16 cellular contexts compared by ENCODE assay signal in genomic region chr3:124395584-124396340, GRCh38.
A peak's percentile ranks its signal among the peaks of the same experiment; 100 is the strongest.
DNase-seq lines count a peak whose midpoint lies in the region; ATAC-seq and TF ChIP-seq lines count a peak whose summit lies in the region.
"Had no signal": no experiment of that assay in that cellular context is flagged by ENCODE, and none has a peak within 500 bp of the region (broad histone marks: within the 10 kb centered on the region; RNA-seq: fewer than 3 reads in every experiment).

No MANE protein-coding gene starts in this region.

- ATAC-seq in GM21390 (IDR thresholded peaks at IDR 0.05; ENCODE audit: unreplicated experiment) (no peak), GM19023 (IDR thresholded peaks at IDR 0.05; ENCODE audit: unreplicated experiment) (no peak)
- ATAC-seq: activated CD8-positive, alpha-beta memory T cell treated with anti-CD3 and anti-CD28 coated beads, Interleukin-2, amount 10 ng/mL, durations not matched to agents 7 days and 5 days; activated naive CD4-positive, alpha-beta T cell treated with anti-CD3 and anti-CD28 coated beads, Interleukin-2, amount 50 U/mL, for 72 hours; left lung; Panc1 had no signal

- no peaks in the 10 kb centered on the region for H3K27me3 Mint-ChIP-seq in endodermal cell (ENCODE audit: insufficient read depth)

- H3K9ac ChIP-seq in endodermal cell (ENCODE audit: extremely low read depth, low read length, poor library complexity, severe bottlenecking), result no peak overlapping the region
- H3K9ac ChIP-seq: neural progenitor cell had no signal

- H3K27ac Mint-ChIP-seq in endodermal cell, result no peak overlapping the region
- H3K27ac Mint-ChIP-seq: activated CD8-positive, alpha-beta memory T cell treated with anti-CD3 and anti-CD28 coated beads, Interleukin-2, amount 10 ng/mL, durations not matched to agents 7 days and 5 days; activated naive CD4-positive, alpha-beta T cell treated with anti-CD3 and anti-CD28 coated beads, Interleukin-2, amount 50 U/mL, for 72 hours; IgD-negative memory B cell; neural progenitor cell had no signal

- WGBS in endodermal cell (ENCODE audit: insufficient coverage in 1 of 2, insufficient read length in 1 of 2), 2 experiments, result 100% methylated on average over 1 of the region's 1 CpG; no CpG with 5 or more reads in 1 of the 2 experiments

- peaks cover 14% of the 10 kb centered on the region for H3K4me1 Mint-ChIP-seq in endodermal cell
- H3K4me1 Mint-ChIP-seq: activated CD8-positive, alpha-beta memory T cell treated with anti-CD3 and anti-CD28 coated beads, Interleukin-2, amount 10 ng/mL, durations not matched to agents 7 days and 5 days; IgD-negative memory B cell had no signal

- H3K36me3 ChIP-seq in endodermal cell (ENCODE audit: control insufficient read depth, insufficient read depth, low read length), result no peaks in the 10 kb centered on the region
- H3K36me3 ChIP-seq: left lung, neural progenitor cell had no signal

- H3K27ac ChIP-seq in endodermal cell (ENCODE audit: low read depth, low read length), result peak overlapping the region; percentile 66
- H3K27ac ChIP-seq: left lung, neural progenitor cell had no signal

- H3K4me3 Mint-ChIP-seq in endodermal cell, result no peak overlapping the region
- H3K4me3 Mint-ChIP-seq: activated CD8-positive, alpha-beta memory T cell treated with anti-CD3 and anti-CD28 coated beads, Interleukin-2, amount 10 ng/mL, durations not matched to agents 7 days and 5 days; IgD-negative memory B cell; neural progenitor cell had no signal

- H3K27me3 ChIP-seq in endodermal cell (ENCODE audit: control insufficient read depth, insufficient read depth, low read length, poor library complexity, severe bottlenecking), result no peaks in the 10 kb centered on the region
- H3K27me3 ChIP-seq: left lung, neural progenitor cell had no signal

- DNase-seq in D341Med (ENCODE audit: low spot score) (peak; percentile 74), NCI-H446 (lab: John Stamatoyannopoulos, UW) (peak; percentile 71 to 77), endodermal cell (no peak), myocyte (ENCODE audit: low read depth) (peak; percentile 22), NCI-H774 (lab: John Stamatoyannopoulos, UW) (no peak), RPMI8226 (no peak)
- DNase-seq: activated CD8-positive, alpha-beta memory T cell treated with anti-CD3 and anti-CD28 coated beads, Interleukin-2, amount 10 ng/mL, durations not matched to agents 7 days and 5 days; AML-193; left lung; stimulated activated CD4-positive, alpha-beta T cell treated with anti-CD3 and anti-CD28 coated beads, Interleukin-12 subunit alpha, Interleukin-12 subunit beta, amount 100 ng/mL, for 4 hours had no signal

- peaks cover 2% of the 10 kb centered on the region for H3K36me3 Mint-ChIP-seq in endodermal cell (ENCODE audit: low read depth)
- H3K36me3 Mint-ChIP-seq: activated CD8-positive, alpha-beta memory T cell treated with anti-CD3 and anti-CD28 coated beads, Interleukin-2, amount 10 ng/mL, durations not matched to agents 7 days and 5 days; activated naive CD4-positive, alpha-beta T cell treated with anti-CD3 and anti-CD28 coated beads, Interleukin-2, amount 50 U/mL, for 72 hours; IgD-negative memory B cell had no signal

- no peaks in the 10 kb centered on the region for H3K9me3 Mint-ChIP-seq in endodermal cell
- H3K9me3 Mint-ChIP-seq: activated naive CD4-positive, alpha-beta T cell treated with anti-CD3 and anti-CD28 coated beads, Interleukin-2, amount 50 U/mL, for 72 hours; neural progenitor cell had no signal

- no peaks in the 10 kb centered on the region for H3K4me1 ChIP-seq in endodermal cell (ENCODE audit: control insufficient read depth, insufficient read depth, low read length)
- H3K4me1 ChIP-seq: left lung had no signal

- H3K4me3 ChIP-seq in endodermal cell (ENCODE audit: low read length), result no peak overlapping the region
- H3K4me3 ChIP-seq: left lung, neural progenitor cell had no signal

- TF ChIP-seq CTCF in endodermal cell (conservative IDR thresholded peaks at IDR 0.05), result no peak

- no peaks in the 10 kb centered on the region for H3K9me3 ChIP-seq in endodermal cell (ENCODE audit: control insufficient read depth, low read length)
- H3K9me3 ChIP-seq: left lung had no signal

Comparison
In these comparisons a context has a peak if more than half of its experiments do, and no peak if none do; other contexts are left out.
1. DNase-seq: peak in D341Med (single experiment), NCI-H446 (2 of 2) and myocyte (single experiment); none in endodermal cell (single experiment), NCI-H774 (single experiment) and RPMI8226 (single experiment).